ENCODE assay signal across 22 cellular contexts in genomic region chr2:36415623-36416022, GRCh38.
"Had no signal": no experiment of that assay in that cellular context is flagged by ENCODE, and none has a peak within 500 bp of the region (broad histone marks: within the 10 kb centered on the region; RNA-seq: fewer than 3 reads in every experiment).

No MANE protein-coding gene starts in this region.

- H3K27me3 Mint-ChIP-seq: activated CD4-positive, alpha-beta T cell treated with anti-CD3 and anti-CD28 coated beads, Interleukin-2, amount 10 ng/mL, durations not matched to agents 7 days and 5 days; activated naive CD8-positive, alpha-beta T cell treated with anti-CD3 and anti-CD28 coated beads, Interleukin-2, amount 50 U/mL, for 24 hours; central memory CD8-positive, alpha-beta T cell; natural killer cell treated with Interleukin-12 subunit alpha and Interleukin-12 subunit beta and Interleukin-15 and Interleukin-18, amount 100 ng/mL, for 72 hours; T-cell; type B pancreatic cell had no signal

- H3K4me3 ChIP-seq: esophagus muscularis mucosa, gastroesophageal sphincter had no signal

- H3K27ac ChIP-seq: brain microvascular endothelial cell had no signal

- H3K9me3 Mint-ChIP-seq: activated CD4-positive, alpha-beta T cell treated with anti-CD3 and anti-CD28 coated beads, Interleukin-2, amount 10 ng/mL, durations not matched to agents 7 days and 5 days; activated naive CD4-positive, alpha-beta T cell treated with anti-CD3 and anti-CD28 coated beads for 36 hours; activated naive CD8-positive, alpha-beta T cell treated with anti-CD3 and anti-CD28 coated beads, Interleukin-2, amount 50 U/mL, for 24 hours; activated T-cell treated with anti-CD3 and anti-CD28 coated beads, Interleukin-2, amount 50 U/mL, for 4 hours; central memory CD8-positive, alpha-beta T cell; mesothelial cell of epicardium; natural killer cell treated with Interleukin-12 subunit alpha and Interleukin-12 subunit beta and Interleukin-15 and Interleukin-18, amount 100 ng/mL, for 72 hours; T-cell had no signal

- H3K4me3 Mint-ChIP-seq: activated CD4-positive, alpha-beta T cell treated with anti-CD3 and anti-CD28 coated beads, Interleukin-2, amount 10 ng/mL, durations not matched to agents 7 days and 5 days; activated naive CD4-positive, alpha-beta T cell treated with anti-CD3 and anti-CD28 coated beads for 36 hours; activated naive CD8-positive, alpha-beta T cell treated with anti-CD3 and anti-CD28 coated beads, Interleukin-2, amount 50 U/mL, for 24 hours; activated T-cell treated with anti-CD3 and anti-CD28 coated beads, Interleukin-2, amount 50 U/mL, for 4 hours; central memory CD8-positive, alpha-beta T cell; mesothelial cell of epicardium; natural killer cell treated with Interleukin-12 subunit alpha and Interleukin-12 subunit beta and Interleukin-15 and Interleukin-18, amount 100 ng/mL, for 72 hours; T-cell; type B pancreatic cell had no signal

- DNase-seq: activated CD4-positive, alpha-beta T cell treated with anti-CD3 and anti-CD28 coated beads, Interleukin-2, amount 10 ng/mL, durations not matched to agents 7 days and 5 days; activated CD8-positive, alpha-beta memory T cell treated with anti-CD3 and anti-CD28 coated beads, Interleukin-2, amount 50 U/mL, for 4 hours; activated naive CD4-positive, alpha-beta T cell treated with anti-CD3 and anti-CD28 coated beads for 36 hours; activated naive CD8-positive, alpha-beta T cell treated with anti-CD3 and anti-CD28 coated beads, Interleukin-2, amount 50 U/mL, for 24 hours; activated T-cell treated with anti-CD3 and anti-CD28 coated beads, Interleukin-2, amount 50 U/mL, for 4 hours; anterior cingulate cortex; brain microvascular endothelial cell; effector memory CD4-positive, alpha-beta T cell; left colon; posterior cingulate gyrus; retina; stimulated activated CD4-positive, alpha-beta T cell treated with anti-CD3 and anti-CD28 coated beads, Interleukin-2, amount 100 ng/mL, for 24 hours; stimulated activated naive CD8-positive, alpha-beta T cell treated with anti-CD3 and anti-CD28 coated beads, Interleukin-15, Interleukin-2, amounts not matched to agents 100 U/mL and 50 U/mL, for 24 hours; T-cell had no signal

- H3K27ac Mint-ChIP-seq: activated CD4-positive, alpha-beta T cell treated with anti-CD3 and anti-CD28 coated beads, Interleukin-2, amount 10 ng/mL, durations not matched to agents 7 days and 5 days; activated naive CD4-positive, alpha-beta T cell treated with anti-CD3 and anti-CD28 coated beads for 36 hours; activated naive CD8-positive, alpha-beta T cell treated with anti-CD3 and anti-CD28 coated beads, Interleukin-2, amount 50 U/mL, for 24 hours; mesothelial cell of epicardium; natural killer cell treated with Interleukin-12 subunit alpha and Interleukin-12 subunit beta and Interleukin-15 and Interleukin-18, amount 100 ng/mL, for 72 hours; T-cell; type B pancreatic cell had no signal

- H3K36me3 ChIP-seq: brain microvascular endothelial cell, esophagus muscularis mucosa, gastroesophageal sphincter had no signal

- H3K9me3 ChIP-seq: esophagus muscularis mucosa, gastroesophageal sphincter had no signal

- H3K36me3 Mint-ChIP-seq: mesothelial cell of epicardium; natural killer cell treated with Interleukin-12 subunit alpha and Interleukin-12 subunit beta and Interleukin-15 and Interleukin-18, amount 100 ng/mL, for 72 hours; T-cell had no signal

- ATAC-seq: activated CD4-positive, CD25-positive, alpha-beta regulatory T cell treated with anti-CD3 and anti-CD28 coated beads, Interleukin-2, amount 50 U/mL, for 24 hours; activated naive CD8-positive, alpha-beta T cell treated with anti-CD3 and anti-CD28 coated beads, Interleukin-2, amount 50 U/mL, for 24 hours; activated T-cell treated with anti-CD3 and anti-CD28 coated beads, Interleukin-2, amount 50 U/mL, for 4 hours; gastroesophageal sphincter; left colon; natural killer cell treated with Interleukin-12 subunit alpha and Interleukin-12 subunit beta and Interleukin-15 and Interleukin-18, amount 100 ng/mL, for 72 hours; SK-N-SH treated with all-trans-retinoic acid at 6 μM for 48 hours; stimulated activated naive CD8-positive, alpha-beta T cell treated with anti-CD3 and anti-CD28 coated beads, Interleukin-15, Interleukin-2, amounts not matched to agents 100 U/mL and 50 U/mL, for 24 hours; T-cell had no signal

- H3K27me3 ChIP-seq: brain microvascular endothelial cell, esophagus muscularis mucosa, gastroesophageal sphincter had no signal
